In the genomic region with DNA sequence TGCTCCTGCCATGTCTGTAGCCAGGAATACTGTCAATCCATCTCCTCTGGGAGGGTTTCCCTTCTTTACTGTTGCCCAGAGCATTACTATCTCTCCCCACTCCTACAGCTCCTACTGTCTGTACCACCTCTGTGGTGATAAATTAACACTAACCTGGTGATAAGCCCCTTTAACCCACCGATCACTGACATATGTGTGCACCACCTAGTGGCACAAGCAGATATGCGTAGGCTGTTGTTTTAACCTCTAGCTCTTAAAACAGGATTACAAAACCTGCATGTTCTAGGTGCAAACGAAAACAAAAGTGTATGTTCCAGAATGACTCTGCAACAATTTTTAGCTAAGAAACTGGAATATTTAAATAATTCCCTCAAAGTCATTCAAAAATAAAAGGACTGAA, we compare ENCODE assay signal across 8 cellular contexts.
DNase-seq lines count a peak whose midpoint lies in the region; ATAC-seq and TF ChIP-seq lines count a peak whose summit lies in the region.

No MANE protein-coding gene starts in this region.

- H3K36me3 ChIP-seq in GM23338 (ENCODE audit: insufficient read depth) = no peaks in the 10 kb centered on the region
- H3K36me3 ChIP-seq in kidney epithelial cell (ENCODE audit: control insufficient read depth, insufficient read depth, low read length) = no peaks in the 10 kb centered on the region
- H3K36me3 ChIP-seq in uterus = no peaks in the 10 kb centered on the region

- H3K4me2 ChIP-seq in GM23338 = no peak overlapping the region

- no peaks in the 10 kb centered on the region for H3K36me3 Mint-ChIP-seq in GM23338 (ENCODE audit: low read depth)
- no peaks in the 10 kb centered on the region for H3K36me3 Mint-ChIP-seq in activated T-helper 17 cell treated with anti-CD3 and anti-CD28 coated beads, Interleukin-2, amount 50 U/mL, for 72 hours (ENCODE audit: low read depth)

- H3F3A ChIP-seq in GM23338 (replicated peaks; ENCODE audit: low read depth) = no peaks in the 10 kb centered on the region

- DNase-seq in GM10248 (ENCODE audit: extremely low spot score) = no peak
- peak; percentile 71 for DNase-seq in GM23338 (ENCODE audit: low spot score)
- peak; percentile 21 for DNase-seq in OCI-M1 (lab: John Stamatoyannopoulos, UW)
- DNase-seq in kidney epithelial cell (ENCODE audit: low read depth) = no peak
- DNase-seq in DMS114 treated with DMSO at 0.1 percent for 48 hours (lab: John Stamatoyannopoulos, UW; ENCODE audit: unreplicated experiment) = no peak
- DNase-seq in uterus = no peak

- no peak overlapping the region for H3K27ac Mint-ChIP-seq in GM23338
- H3K27ac Mint-ChIP-seq in activated T-helper 17 cell treated with anti-CD3 and anti-CD28 coated beads, Interleukin-2, amount 50 U/mL, for 72 hours = no peak overlapping the region

- no peak overlapping the region for H3K27ac ChIP-seq in GM23338 (ENCODE audit: low read depth)
- H3K27ac ChIP-seq in uterus = no peak overlapping the region

- no peaks in the 10 kb centered on the region for H3K27me3 ChIP-seq in GM23338 (ENCODE audit: insufficient read depth)
- no peaks in the 10 kb centered on the region for H3K27me3 ChIP-seq in kidney epithelial cell (ENCODE audit: control insufficient read depth, insufficient read depth, low read length)
- H3K27me3 ChIP-seq in uterus = no peaks in the 10 kb centered on the region

- POLR2A ChIA-PET in GM10248 (lab: Yijun Ruan, JAX) = no interaction called here

- H4K20me1 ChIP-seq in GM23338 (replicated peaks; ENCODE audit: insufficient read depth) = no peaks in the 10 kb centered on the region

- no peak overlapping the region for H3K4me3 Mint-ChIP-seq in GM23338
- H3K4me3 Mint-ChIP-seq in activated T-helper 17 cell treated with anti-CD3 and anti-CD28 coated beads, Interleukin-2, amount 50 U/mL, for 72 hours = no peak overlapping the region

- peak; percentile 40 for TF ChIP-seq CTCF in GM10248 (IDR thresholded peaks at IDR 0.05; ENCODE audit: control extremely low read depth, extremely low read depth, low read depth, missing control alignments)
- TF ChIP-seq CTCF in GM23338 (conservative IDR thresholded peaks at IDR 0.05; ENCODE audit: low read depth in 2 of 2) = peak; percentile 70 to 88
- TF ChIP-seq CTCF in kidney epithelial cell (IDR thresholded peaks at IDR 0.05; ENCODE audit: insufficient read depth, low read length, poor library complexity, severe bottlenecking) = peak; percentile 74
- TF ChIP-seq CTCF in uterus (IDR thresholded peaks at IDR 0.05) = no peak

- H3K9me3 Mint-ChIP-seq in GM23338 = no peaks in the 10 kb centered on the region; the same call in 2 of the 3 replicates
- H3K9me3 Mint-ChIP-seq in activated T-helper 17 cell treated with anti-CD3 and anti-CD28 coated beads, Interleukin-2, amount 50 U/mL, for 72 hours = peaks cover 8% of the 10 kb centered on the region

- H3K4me1 ChIP-seq in GM23338 (ENCODE audit: insufficient read depth) (peaks cover 24% of the 10 kb centered on the region), uterus (no peaks in the 10 kb centered on the region)

- H3K27me3 Mint-ChIP-seq in GM23338 (ENCODE audit: insufficient read depth, low read depth, poor library complexity) = peaks cover 6% of the 10 kb centered on the region
- H3K27me3 Mint-ChIP-seq in activated T-helper 17 cell treated with anti-CD3 and anti-CD28 coated beads, Interleukin-2, amount 50 U/mL, for 72 hours = peaks cover 5% of the 10 kb centered on the region

- H2AFZ ChIP-seq in GM23338 = no peak overlapping the region

- intact Hi-C loops in uterus (cut with DNase I; ENCODE audit: low total_unique reads) = no loop called here

- no peak for TF ChIP-seq POLR2A in uterus (IDR thresholded peaks at IDR 0.05)

- no peaks in the 10 kb centered on the region for H3K9me2 ChIP-seq in GM23338 (ENCODE audit: insufficient read depth)

- H3K4me3 ChIP-seq in GM23338 = no peak overlapping the region
- H3K4me3 ChIP-seq in kidney epithelial cell (ENCODE audit: low read depth, low read length) = no peak overlapping the region
- no peak overlapping the region for H3K4me3 ChIP-seq in uterus

- CTCF ChIA-PET in GM10248 (lab: Yijun Ruan, JAX) = interaction anchor here (0.7 kb wide), 1 partner anchor 12 kb away, joined by 6 read pairs; no protein-coding TSS in a partner anchor

- ATAC-seq in GM23338 (peak; percentile 70), GM21447 (IDR thresholded peaks at IDR 0.05; ENCODE audit: unreplicated experiment) (no peak)
- ATAC-seq in activated T-helper 17 cell treated with anti-CD3 and anti-CD28 coated beads, Interleukin-2, amount 50 U/mL, for 72 hours (replicated peaks) = no peak

- no peaks in the 10 kb centered on the region for H3K79me2 ChIP-seq in GM23338 (replicated peaks; ENCODE audit: insufficient read depth)

- peaks cover 28% of the 10 kb centered on the region for H3K4me1 Mint-ChIP-seq in GM23338
- no peaks in the 10 kb centered on the region for H3K4me1 Mint-ChIP-seq in activated T-helper 17 cell treated with anti-CD3 and anti-CD28 coated beads, Interleukin-2, amount 50 U/mL, for 72 hours

- no peaks in the 10 kb centered on the region for H3K9me3 ChIP-seq in uterus

TF ChIP-seq in GM23338, 12 proteins besides CTCF, POLR2A, EP300 and RAD21 (continues in another document):
- TF ChIP-seq, protein P1, sequence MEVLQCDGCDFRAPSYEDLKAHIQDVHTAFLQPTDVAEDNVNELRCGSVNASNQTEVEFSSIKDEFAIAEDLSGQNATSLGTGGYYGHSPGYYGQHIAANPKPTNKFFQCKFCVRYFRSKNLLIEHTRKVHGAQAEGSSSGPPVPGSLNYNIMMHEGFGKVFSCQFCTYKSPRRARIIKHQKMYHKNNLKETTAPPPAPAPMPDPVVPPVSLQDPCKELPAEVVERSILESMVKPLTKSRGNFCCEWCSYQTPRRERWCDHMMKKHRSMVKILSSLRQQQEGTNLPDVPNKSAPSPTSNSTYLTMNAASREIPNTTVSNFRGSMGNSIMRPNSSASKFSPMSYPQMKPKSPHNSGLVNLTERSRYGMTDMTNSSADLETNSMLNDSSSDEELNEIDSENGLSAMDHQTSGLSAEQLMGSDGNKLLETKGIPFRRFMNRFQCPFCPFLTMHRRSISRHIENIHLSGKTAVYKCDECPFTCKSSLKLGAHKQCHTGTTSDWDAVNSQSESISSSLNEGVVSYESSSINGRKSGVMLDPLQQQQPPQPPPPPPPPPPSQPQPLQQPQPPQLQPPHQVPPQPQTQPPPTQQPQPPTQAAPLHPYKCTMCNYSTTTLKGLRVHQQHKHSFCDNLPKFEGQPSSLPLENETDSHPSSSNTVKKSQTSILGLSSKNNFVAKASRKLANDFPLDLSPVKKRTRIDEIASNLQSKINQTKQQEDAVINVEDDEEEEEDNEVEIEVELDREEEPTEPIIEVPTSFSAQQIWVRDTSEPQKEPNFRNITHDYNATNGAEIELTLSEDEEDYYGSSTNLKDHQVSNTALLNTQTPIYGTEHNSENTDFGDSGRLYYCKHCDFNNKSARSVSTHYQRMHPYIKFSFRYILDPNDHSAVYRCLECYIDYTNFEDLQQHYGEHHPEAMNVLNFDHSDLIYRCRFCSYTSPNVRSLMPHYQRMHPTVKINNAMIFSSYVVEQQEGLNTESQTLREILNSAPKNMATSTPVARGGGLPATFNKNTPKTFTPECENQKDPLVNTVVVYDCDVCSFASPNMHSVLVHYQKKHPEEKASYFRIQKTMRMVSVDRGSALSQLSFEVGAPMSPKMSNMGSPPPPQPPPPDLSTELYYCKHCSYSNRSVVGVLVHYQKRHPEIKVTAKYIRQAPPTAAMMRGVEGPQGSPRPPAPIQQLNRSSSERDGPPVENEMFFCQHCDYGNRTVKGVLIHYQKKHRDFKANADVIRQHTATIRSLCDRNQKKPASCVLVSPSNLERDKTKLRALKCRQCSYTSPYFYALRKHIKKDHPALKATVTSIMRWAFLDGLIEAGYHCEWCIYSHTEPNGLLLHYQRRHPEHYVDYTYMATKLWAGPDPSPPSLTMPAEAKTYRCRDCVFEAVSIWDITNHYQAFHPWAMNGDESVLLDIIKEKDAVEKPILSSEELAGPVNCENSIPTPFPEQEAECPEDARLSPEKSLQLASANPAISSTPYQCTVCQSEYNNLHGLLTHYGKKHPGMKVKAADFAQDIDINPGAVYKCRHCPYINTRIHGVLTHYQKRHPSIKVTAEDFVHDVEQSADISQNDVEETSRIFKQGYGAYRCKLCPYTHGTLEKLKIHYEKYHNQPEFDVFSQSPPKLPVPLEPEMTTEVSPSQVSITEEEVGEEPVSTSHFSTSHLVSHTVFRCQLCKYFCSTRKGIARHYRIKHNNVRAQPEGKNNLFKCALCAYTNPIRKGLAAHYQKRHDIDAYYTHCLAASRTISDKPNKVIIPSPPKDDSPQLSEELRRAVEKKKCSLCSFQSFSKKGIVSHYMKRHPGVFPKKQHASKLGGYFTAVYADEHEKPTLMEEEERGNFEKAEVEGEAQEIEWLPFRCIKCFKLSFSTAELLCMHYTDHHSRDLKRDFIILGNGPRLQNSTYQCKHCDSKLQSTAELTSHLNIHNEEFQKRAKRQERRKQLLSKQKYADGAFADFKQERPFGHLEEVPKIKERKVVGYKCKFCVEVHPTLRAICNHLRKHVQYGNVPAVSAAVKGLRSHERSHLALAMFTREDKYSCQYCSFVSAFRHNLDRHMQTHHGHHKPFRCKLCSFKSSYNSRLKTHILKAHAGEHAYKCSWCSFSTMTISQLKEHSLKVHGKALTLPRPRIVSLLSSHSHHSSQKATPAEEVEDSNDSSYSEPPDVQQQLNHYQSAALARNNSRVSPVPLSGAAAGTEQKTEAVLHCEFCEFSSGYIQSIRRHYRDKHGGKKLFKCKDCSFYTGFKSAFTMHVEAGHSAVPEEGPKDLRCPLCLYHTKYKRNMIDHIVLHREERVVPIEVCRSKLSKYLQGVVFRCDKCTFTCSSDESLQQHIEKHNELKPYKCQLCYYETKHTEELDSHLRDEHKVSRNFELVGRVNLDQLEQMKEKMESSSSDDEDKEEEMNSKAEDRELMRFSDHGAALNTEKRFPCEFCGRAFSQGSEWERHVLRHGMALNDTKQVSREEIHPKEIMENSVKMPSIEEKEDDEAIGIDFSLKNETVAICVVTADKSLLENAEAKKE (CRISPR knock-in tag; IDR thresholded peaks at IDR 0.05) = no peak
- no peak for TF ChIP-seq ZNF331 (CRISPR knock-in tag; IDR thresholded peaks at IDR 0.05; ENCODE audit: low read depth)
- no peak for TF ChIP-seq JUNB (IDR thresholded peaks at IDR 0.05; ENCODE audit: unreplicated experiment)

Comparison
In these comparisons a context has a peak if more than half of its experiments do, and no peak if none do; other contexts are left out.
1. DNase-seq: peak in GM23338 (single experiment) and OCI-M1 (single experiment); none in GM10248 (single experiment), kidney epithelial cell (single experiment), DMS114 treated with DMSO at 0.1 percent for 48 hours (single experiment) and uterus (0 of 2).
2. CTCF ChIP-seq: peak in GM10248 (single experiment), GM23338 (2 of 2) and kidney epithelial cell (single experiment); none in uterus (0 of 4).